Comparison of ENCODE assay signal across 13 cellular contexts in the genomic region with DNA sequence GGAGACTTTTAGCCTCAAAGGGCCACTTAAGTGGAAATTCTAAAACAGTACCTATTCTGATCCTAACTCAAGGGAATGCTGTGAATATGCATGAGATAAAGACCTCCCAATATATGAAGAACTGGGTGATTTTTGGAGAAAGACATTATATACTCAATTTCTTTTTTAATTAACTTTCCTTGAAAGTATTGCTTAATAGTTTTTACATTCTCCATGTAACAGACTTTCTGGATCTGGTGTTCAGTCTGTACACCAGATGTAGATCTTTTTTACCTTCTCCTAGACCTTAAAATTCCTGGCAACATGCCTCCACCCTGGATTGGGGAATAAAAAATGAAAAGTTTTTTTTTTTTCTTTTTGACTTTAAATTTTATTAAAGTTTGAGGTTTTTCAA. TPM values are rescaled to one million over a fixed set of nuclear protein-coding genes. Genes with fewer than 3 reads are reported as not detected.
DNase-seq lines count a peak whose midpoint lies in the region; ATAC-seq and TF ChIP-seq lines count a peak whose summit lies in the region.
"Had no signal": no experiment of that assay in that cellular context is flagged by ENCODE, and none has a peak within 500 bp of the region (broad histone marks: within the 10 kb centered on the region; RNA-seq: fewer than 3 reads in every experiment).

No MANE protein-coding gene starts in this region.

- H3K36me3 Mint-ChIP-seq in HFFc6 (ENCODE audit: low read depth) = peaks cover 52% of the 10 kb centered on the region
- no peaks in the 10 kb centered on the region for H3K36me3 Mint-ChIP-seq in activated T-cell treated with anti-CD3 and anti-CD28 coated beads, Interleukin-2, amount 50 U/mL, for 4 hours (ENCODE audit: insufficient read depth)
- H3K36me3 Mint-ChIP-seq: natural killer cell treated with Interleukin-12 subunit alpha and Interleukin-12 subunit beta and Interleukin-15 and Interleukin-18, amount 100 ng/mL, for 72 hours had no signal

- intact Hi-C loops in lower leg skin (cut with DNase I; ENCODE audit: low total_unique reads) = no loop called here
- intact Hi-C loops in spleen (cut with DNase I; ENCODE audit: low total_unique reads) = no loop called here

- peaks cover 0 to 30% (median 6%) of the 10 kb centered on the region in 6 donors for H3K4me1 ChIP-seq in spleen

- H3K9me3 Mint-ChIP-seq in HFFc6 = peaks cover 34% of the 10 kb centered on the region
- peaks cover 18% of the 10 kb centered on the region for H3K9me3 Mint-ChIP-seq in activated T-cell treated with anti-CD3 and anti-CD28 coated beads, Interleukin-2, amount 50 U/mL, for 4 hours
- H3K9me3 Mint-ChIP-seq: natural killer cell treated with Interleukin-12 subunit alpha and Interleukin-12 subunit beta and Interleukin-15 and Interleukin-18, amount 100 ng/mL, for 72 hours had no signal

- H3K4me3 ChIP-seq in brain microvascular endothelial cell (ENCODE audit: low read depth, low read length) (peak overlapping the region; percentile 68), lower leg skin (ENCODE audit: low read depth, poor library complexity, severe bottlenecking) (peak overlapping the region; percentile 36), spleen (peak overlapping the region; percentile 26 to 67 (median 38))

- H3K4me3 Mint-ChIP-seq in HFFc6 = peak overlapping the region; percentile 95
- no peak overlapping the region for H3K4me3 Mint-ChIP-seq in activated T-cell treated with anti-CD3 and anti-CD28 coated beads, Interleukin-2, amount 50 U/mL, for 4 hours
- H3K4me3 Mint-ChIP-seq: CD4-positive, alpha-beta T cell; H9; natural killer cell treated with Interleukin-12 subunit alpha and Interleukin-12 subunit beta and Interleukin-15 and Interleukin-18, amount 100 ng/mL, for 72 hours had no signal

- TF ChIP-seq CTCF in HFFc6 (IDR thresholded peaks at IDR 0.05) (no peak), brain microvascular endothelial cell (IDR thresholded peaks at IDR 0.05; ENCODE audit: low read depth, low read length, missing control alignments) (no peak), lower leg skin (IDR thresholded peaks at IDR 0.05) (no peak), spleen (IDR thresholded peaks at IDR 0.05 in 8 of 11, conservative IDR thresholded peaks at IDR 0.05 in 3 of 11) (no peak)

- H3K27me3 ChIP-seq in brain microvascular endothelial cell (replicated peaks) (no peaks in the 10 kb centered on the region), spleen (replicated peaks in 1 of 7) (peaks cover 0 to 7% (median 0%) of the 10 kb centered on the region in 7 donors)

- H3K27ac ChIP-seq in brain microvascular endothelial cell (peak overlapping the region; percentile 96), spleen (peak overlapping the region; percentile 35 to 90 (median 85))

- H3K9me3 ChIP-seq in spleen = peaks cover 0 to 15% (median 4%) of the 10 kb centered on the region in 8 donors

- DNase-seq in HFFc6 (no peak), brain microvascular endothelial cell (no peak), lower leg skin (ENCODE audit: low spot score in 2 of 2) (no peak), spleen (no peak), NCI-H128 (lab: John Stamatoyannopoulos, UW; ENCODE audit: unreplicated experiment) (no peak), NCI-H1048 (lab: John Stamatoyannopoulos, UW) (no peak)
- no peak for DNase-seq in stimulated activated naive CD4-positive, alpha-beta T cell (lab: John Stamatoyannopoulos, UW)
- DNase-seq in activated T-cell treated with anti-CD3 and anti-CD28 coated beads, Interleukin-2, amount 50 U/mL, for 4 hours = no peak
- DNase-seq: CD4-positive, alpha-beta T cell; H9; NCI-H510A; stimulated activated naive CD8-positive, alpha-beta T cell treated with anti-CD3 and anti-CD28 coated beads, Interleukin-15, Interleukin-2, amounts not matched to agents 100 U/mL and 50 U/mL, for 24 hours had no signal

- in situ Hi-C loops in brain microvascular endothelial cell (cut with HindIII; ENCODE audit: low pct_ligation_motif_present, low sequenced_read_pairs) = no loop called here

- H3K36me3 ChIP-seq in brain microvascular endothelial cell (replicated peaks) (peaks cover 23% of the 10 kb centered on the region), spleen (peaks cover 0 to 12% (median 0%) of the 10 kb centered on the region in 6 donors)

- no peak for TF ChIP-seq POLR2A in lower leg skin (IDR thresholded peaks at IDR 0.05)
- no peak for TF ChIP-seq POLR2A in spleen (IDR thresholded peaks at IDR 0.05)

- H3K4me1 Mint-ChIP-seq in HFFc6 (ENCODE audit: low read depth) = peaks cover 84% of the 10 kb centered on the region
- no peaks in the 10 kb centered on the region for H3K4me1 Mint-ChIP-seq in activated T-cell treated with anti-CD3 and anti-CD28 coated beads, Interleukin-2, amount 50 U/mL, for 4 hours (ENCODE audit: low read depth)
- H3K4me1 Mint-ChIP-seq: H9 had no signal

- H3K27ac Mint-ChIP-seq in HFFc6 = peak overlapping the region; percentile 99
- H3K27ac Mint-ChIP-seq: CD4-positive, alpha-beta T cell; H9; natural killer cell treated with Interleukin-12 subunit alpha and Interleukin-12 subunit beta and Interleukin-15 and Interleukin-18, amount 100 ng/mL, for 72 hours had no signal

- no peaks in the 10 kb centered on the region for H3K27me3 Mint-ChIP-seq in HFFc6 (ENCODE audit: insufficient read depth)
- peaks cover 16% of the 10 kb centered on the region for H3K27me3 Mint-ChIP-seq in activated T-cell treated with anti-CD3 and anti-CD28 coated beads, Interleukin-2, amount 50 U/mL, for 4 hours (ENCODE audit: low read depth)

- no peak for ATAC-seq in activated T-cell treated with anti-CD3 and anti-CD28 coated beads, Interleukin-2, amount 50 U/mL, for 4 hours
- ATAC-seq: natural killer cell treated with Interleukin-12 subunit alpha and Interleukin-12 subunit beta and Interleukin-15 and Interleukin-18, amount 100 ng/mL, for 72 hours; stimulated activated naive CD8-positive, alpha-beta T cell treated with anti-CD3 and anti-CD28 coated beads, Interleukin-15, Interleukin-2, amounts not matched to agents 100 U/mL and 50 U/mL, for 24 hours had no signal

RNA-seq across cellular contexts. Expression of gene NNMT, which starts 0.8 kb away (rescaled TPM):
- total RNA-seq in HFFc6 (2021; fragmentation: NEBNext Ultra II Directional; extraction: Animal tissue kit (Norgen Biotek cat#: 25700)) = 100 to 1,000 TPM; 191 to 264 (median 205) TPM
- total RNA-seq in lower leg skin (100 to 1,000 TPM; 137 to 381 (median 145) TPM), spleen (100 to 1,000 TPM; 131 to 324 (median 200) TPM)
- 100 to 1,000 TPM; 222 to 265 (median 236) TPM for polyA plus RNA-seq in spleen
- under 1 TPM in 2 of 3 donors, not detected in 1; 0.23 to 0.61 TPM for total RNA-seq in activated T-cell treated with anti-CD3 and anti-CD28 coated beads, Interleukin-2, amount 50 U/mL, for 4 hours
- total RNA-seq: CD4-positive, alpha-beta T cell; H9; natural killer cell treated with Interleukin-12 subunit alpha and Interleukin-12 subunit beta and Interleukin-15 and Interleukin-18, amount 100 ng/mL, for 72 hours had no signal

Comparison
In these comparisons a context has a peak if more than half of its experiments do, and no peak if none do; other contexts are left out.
1. RNA of gene NNMT, which starts 0.8 kb away (total RNA-seq): 191 to 264 TPM in HFFc6, 131 to 324 TPM in spleen and 137 to 381 TPM in lower leg skin; 0.23 to 0.61 TPM in activated T-cell treated with anti-CD3 and anti-CD28 coated beads, Interleukin-2, amount 50 U/mL, for 4 hours; every median in the first group is over 10 times any median in the second.
2. Peak in every context shown above with its lines, with median percentiles within 50 percentile points of each other: H3K4me3 ChIP-seq.